Comparison of ENCODE assay signal across 15 cellular contexts in the genomic region with DNA sequence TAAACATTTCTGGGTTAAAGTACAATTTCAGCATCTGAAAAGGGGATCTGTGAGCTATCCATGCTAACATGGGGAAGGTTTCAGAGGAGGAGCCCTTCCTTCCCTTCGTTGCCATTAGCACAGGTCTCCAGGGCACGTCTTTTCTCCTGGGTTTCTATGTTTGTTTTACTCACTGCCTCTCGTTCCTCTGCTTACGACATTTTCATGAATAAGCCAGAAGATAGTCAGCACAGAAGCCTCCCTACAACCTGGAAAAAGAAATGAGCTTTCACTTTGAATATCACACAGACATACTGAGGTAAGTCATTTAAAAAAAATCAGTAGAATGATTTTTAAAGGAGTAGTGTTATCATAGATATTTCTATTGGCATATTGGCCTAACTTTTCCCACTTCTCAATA.
DNase-seq lines count a peak whose midpoint lies in the region; ATAC-seq and TF ChIP-seq lines count a peak whose summit lies in the region.
"Had no signal": no experiment of that assay in that cellular context is flagged by ENCODE, and none has a peak within 500 bp of the region (broad histone marks: within the 10 kb centered on the region; RNA-seq: fewer than 3 reads in every experiment).

No MANE protein-coding gene starts in this region.

- CTCF ChIA-PET in PC-3 (lab: Charles Lee) = interaction anchor here (0.5 kb wide), 1 partner anchor 34 kb away, joined by 3 read pairs; no protein-coding TSS in a partner anchor

- H3K9me3 ChIP-seq in PC-3 (ENCODE audit: low read length) (no peaks in the 10 kb centered on the region), heart right ventricle (no peaks in the 10 kb centered on the region)
- H3K9me3 ChIP-seq: BLaER1, stomach had no signal

- no peaks in the 10 kb centered on the region for H3K9me2 ChIP-seq in PC-3 (replicated peaks; ENCODE audit: low read length)

- BruUV-seq in PC-3 (replicated peaks; lab: Mats Ljungman, UMichigan) = no TSS peak

- H3K27me3 ChIP-seq in PC-3 (ENCODE audit: low read length) (no peaks in the 10 kb centered on the region), heart right ventricle (no peaks in the 10 kb centered on the region)
- H3K27me3 ChIP-seq: BLaER1, stomach had no signal

- no peaks in the 10 kb centered on the region for H3F3A ChIP-seq in PC-3 (ENCODE audit: low read length, unreplicated experiment)

- H3K4me1 ChIP-seq in PC-3 (ENCODE audit: insufficient read depth, low read length) (peaks cover 25% of the 10 kb centered on the region), heart right ventricle (no peaks in the 10 kb centered on the region)
- H3K4me1 ChIP-seq: BLaER1, stomach had no signal

- ATAC-seq in HG03095 (IDR thresholded peaks at IDR 0.05; ENCODE audit: unreplicated experiment) (peak; percentile 61), PC-3 (peak; percentile 71), heart right ventricle (no peak)
- ATAC-seq: naive thymus-derived CD4-positive, alpha-beta T cell had no signal

- peak overlapping the region; percentile 66 for H2AFZ ChIP-seq in PC-3 (ENCODE audit: low read length)

- H4K20me1 ChIP-seq in PC-3 (ENCODE audit: low read length) = no peaks in the 10 kb centered on the region
- H4K20me1 ChIP-seq: BLaER1 had no signal

- no peak overlapping the region for H3K9ac ChIP-seq in PC-3 (ENCODE audit: low read length)
- H3K9ac ChIP-seq: BLaER1 had no signal

- peak overlapping the region; percentile 59 for H3K4me2 ChIP-seq in PC-3 (ENCODE audit: low read length)
- H3K4me2 ChIP-seq: BLaER1 had no signal

- POLR2A ChIA-PET in PC-3 (lab: Charles Lee; ENCODE audit: unreplicated experiment) = no interaction called here

- H3K4me3 ChIP-seq in PC-3 (ENCODE audit: low read length) = no peak overlapping the region
- H3K4me3 ChIP-seq in heart right ventricle = no peak overlapping the region
- H3K4me3 ChIP-seq: BLaER1, SK-N-MC, stomach had no signal

- TF ChIP-seq CTCF in PC-3 (conservative IDR thresholded peaks at IDR 0.05; ENCODE audit: low read depth, low read length) (no peak), heart right ventricle (IDR thresholded peaks at IDR 0.05) (no peak)

- H3K36me3 ChIP-seq in PC-3 (ENCODE audit: low read depth, low read length) (no peaks in the 10 kb centered on the region), heart right ventricle (no peaks in the 10 kb centered on the region)
- H3K36me3 ChIP-seq: BLaER1, stomach had no signal

- intact Hi-C loops in PC-3 (cut with micrococcal nuclease) = no loop called here
- intact Hi-C loops in heart right ventricle (cut with DNase I) = no loop called here

- H3K27ac ChIP-seq in PC-3 (ENCODE audit: low read length) (no peak overlapping the region), heart right ventricle (no peak overlapping the region)
- H3K27ac ChIP-seq: BLaER1, SK-N-MC, stomach had no signal

- 56 to 64% methylated on average over 4 of the region's 4 CpGs for WGBS in heart right ventricle, 2 donors

- DNase-seq in DMS53 (lab: John Stamatoyannopoulos, UW) (peak; percentile 74), PC-3 (peak; percentile 62), glomerular visceral epithelial cell (ENCODE audit: extremely low spot score) (peak; percentile 36), T-helper 2 cell (no peak), heart right ventricle (no peak), NCI-H524 treated with DMSO at 0.1 percent for 48 hours (lab: John Stamatoyannopoulos, UW) (no peak)
- no peak for DNase-seq in stimulated activated CD4-positive, alpha-beta T cell treated with anti-CD3 and anti-CD28 coated beads, Interleukin-4, amount 100 ng/mL, for 4 hours
- DNase-seq: activated CD4-positive, alpha-beta T cell treated with anti-CD3 and anti-CD28 coated beads, Interleukin-2, amount 10 ng/mL, durations not matched to agents 24 days and 14 days; activated naive CD4-positive, alpha-beta T cell treated with anti-CD3 and anti-CD28 coated beads for 36 hours; effector CD8-positive, alpha-beta T cell; naive thymus-derived CD4-positive, alpha-beta T cell; stomach had no signal

- H3K79me2 ChIP-seq in PC-3 (ENCODE audit: low read length) = no peaks in the 10 kb centered on the region

Comparison
In these comparisons a context has a peak if more than half of its experiments do, and no peak if none do; other contexts are left out.
1. DNase-seq: peak in DMS53 (single experiment), PC-3 (single experiment) and glomerular visceral epithelial cell (single experiment); none in T-helper 2 cell (0 of 5), stimulated activated CD4-positive, alpha-beta T cell treated with anti-CD3 and anti-CD28 coated beads, Interleukin-4, amount 100 ng/mL, for 4 hours (0 of 2), heart right ventricle (0 of 2) and NCI-H524 treated with DMSO at 0.1 percent for 48 hours (single experiment).
2. ATAC-seq: peak in HG03095 (single experiment) and PC-3 (single experiment); none in heart right ventricle (0 of 8).